In genomic region chr2:237877576-237878307, GRCh38 we compare ENCODE assay signal across 24 cellular contexts. TPM values are rescaled to one million over a fixed set of nuclear protein-coding genes. Genes with fewer than 3 reads are reported as not detected.
DNase-seq lines count a peak whose midpoint lies in the region; ATAC-seq and TF ChIP-seq lines count a peak whose summit lies in the region.
"Had no signal": no experiment of that assay in that cellular context is flagged by ENCODE, and none has a peak within 500 bp of the region (broad histone marks: within the 10 kb centered on the region; RNA-seq: fewer than 3 reads in every experiment).

No MANE protein-coding gene starts in this region.

- no peaks in the 10 kb centered on the region for H3K36me3 Mint-ChIP-seq in natural killer cell
- H3K36me3 Mint-ChIP-seq in natural killer cell treated with Interleukin-12 subunit alpha and Interleukin-12 subunit beta and Interleukin-15 and Interleukin-18, amount 100 ng/mL, for 72 hours = no peaks in the 10 kb centered on the region
- H3K36me3 Mint-ChIP-seq: activated naive CD8-positive, alpha-beta T cell treated with anti-CD3 and anti-CD28 coated beads for 36 hours had no signal

- H3K4me1 ChIP-seq in esophagus muscularis mucosa (peaks cover 46 to 80% (median 68%) of the 10 kb centered on the region in 4 donors), vagina (peaks cover 38% of the 10 kb centered on the region), esophagus squamous epithelium (peaks cover 0 to 39% (median 25%) of the 10 kb centered on the region in 3 donors)

- TF ChIP-seq EP300 in esophagus muscularis mucosa (IDR thresholded peaks at IDR 0.05) = no peak

- H3K4me3 Mint-ChIP-seq in natural killer cell = no peak overlapping the region
- H3K4me3 Mint-ChIP-seq in natural killer cell treated with Interleukin-12 subunit alpha and Interleukin-12 subunit beta and Interleukin-15 and Interleukin-18, amount 100 ng/mL, for 72 hours = no peak overlapping the region
- H3K4me3 Mint-ChIP-seq: activated CD4-positive, alpha-beta T cell treated with anti-CD3 and anti-CD28 coated beads, Interleukin-2, amount 10 ng/mL, durations not matched to agents 24 days and 14 days; activated naive CD8-positive, alpha-beta T cell treated with anti-CD3 and anti-CD28 coated beads for 36 hours; activated T-helper 17 cell treated with anti-CD3 and anti-CD28 coated beads, Interleukin-2, amount 50 U/mL, for 72 hours; stimulated activated naive CD8-positive, alpha-beta T cell treated with anti-CD3 and anti-CD28 coated beads, Interleukin-15, Interleukin-2, amounts not matched to agents 100 ng/mL and 50 ng/mL, for 24 hours; T-helper 17 cell had no signal

- H3K9me3 ChIP-seq in esophagus muscularis mucosa (no peaks in the 10 kb centered on the region), vagina (no peaks in the 10 kb centered on the region), esophagus squamous epithelium (no peaks in the 10 kb centered on the region)
- H3K9me3 ChIP-seq: Peyer's patch, psoas muscle had no signal

- no peak for TF ChIP-seq POLR2A in esophagus muscularis mucosa (IDR thresholded peaks at IDR 0.05; ENCODE audit: low read depth)
- TF ChIP-seq POLR2A in vagina (IDR thresholded peaks at IDR 0.05) = no peak
- no peak for TF ChIP-seq POLR2A in esophagus squamous epithelium (IDR thresholded peaks at IDR 0.05)

- intact Hi-C loops in natural killer cell (cut with micrococcal nuclease) (no loop called here), esophagus muscularis mucosa (cut with DNase I) (no loop called here), posterior vena cava (cut with DNase I) (no loop called here), vagina (cut with DNase I) (no loop called here), esophagus squamous epithelium (cut with DNase I) (no loop called here)

- WGBS in esophagus muscularis mucosa = 94% methylated on average over 7 of the region's 25 CpGs
- WGBS in esophagus squamous epithelium, 2 donors = 96% methylated on average over 7 of the region's 25 CpGs; no CpG with 5 or more reads in 1 of the 2 donors

- no peak overlapping the region for H3K27ac Mint-ChIP-seq in natural killer cell
- H3K27ac Mint-ChIP-seq in natural killer cell treated with Interleukin-12 subunit alpha and Interleukin-12 subunit beta and Interleukin-15 and Interleukin-18, amount 100 ng/mL, for 72 hours = no peak overlapping the region
- H3K27ac Mint-ChIP-seq: activated CD4-positive, alpha-beta T cell treated with anti-CD3 and anti-CD28 coated beads, Interleukin-2, amount 10 ng/mL, durations not matched to agents 24 days and 14 days; activated naive CD8-positive, alpha-beta T cell treated with anti-CD3 and anti-CD28 coated beads for 36 hours; activated T-helper 17 cell treated with anti-CD3 and anti-CD28 coated beads, Interleukin-2, amount 50 U/mL, for 72 hours; stimulated activated naive CD8-positive, alpha-beta T cell treated with anti-CD3 and anti-CD28 coated beads, Interleukin-15, Interleukin-2, amounts not matched to agents 100 ng/mL and 50 ng/mL, for 24 hours; T-helper 17 cell had no signal

- H3K27me3 ChIP-seq in esophagus muscularis mucosa (no peaks in the 10 kb centered on the region), vagina (no peaks in the 10 kb centered on the region), esophagus squamous epithelium (peaks cover 0 to 6% (median 0%) of the 10 kb centered on the region in 4 donors)
- H3K27me3 ChIP-seq: Peyer's patch had no signal

- H3K36me3 ChIP-seq in esophagus muscularis mucosa = peaks cover 0 to 8% (median 8%) of the 10 kb centered on the region in 4 donors
- H3K36me3 ChIP-seq in vagina = no peaks in the 10 kb centered on the region
- no peaks in the 10 kb centered on the region for H3K36me3 ChIP-seq in esophagus squamous epithelium
- H3K36me3 ChIP-seq: Peyer's patch had no signal

- no peaks in the 10 kb centered on the region for H3K27me3 Mint-ChIP-seq in natural killer cell (ENCODE audit: low read depth in 2 of 2)
- H3K27me3 Mint-ChIP-seq in natural killer cell treated with Interleukin-12 subunit alpha and Interleukin-12 subunit beta and Interleukin-15 and Interleukin-18, amount 100 ng/mL, for 72 hours = no peaks in the 10 kb centered on the region
- H3K27me3 Mint-ChIP-seq: activated CD4-positive, alpha-beta T cell treated with anti-CD3 and anti-CD28 coated beads, Interleukin-2, amount 10 ng/mL, durations not matched to agents 24 days and 14 days; stimulated activated naive CD8-positive, alpha-beta T cell treated with anti-CD3 and anti-CD28 coated beads, Interleukin-15, Interleukin-2, amounts not matched to agents 100 ng/mL and 50 ng/mL, for 24 hours had no signal

- no peak overlapping the region for H3K4me3 ChIP-seq in esophagus muscularis mucosa
- H3K4me3 ChIP-seq in vagina = no peak overlapping the region
- no peak overlapping the region for H3K4me3 ChIP-seq in esophagus squamous epithelium
- H3K4me3 ChIP-seq: Peyer's patch, psoas muscle, smooth muscle cell had no signal

- ATAC-seq in natural killer cell = no peak
- ATAC-seq in natural killer cell treated with Interleukin-12 subunit alpha and Interleukin-12 subunit beta and Interleukin-15 and Interleukin-18, amount 100 ng/mL, for 72 hours = no peak
- ATAC-seq: activated T-helper 17 cell treated with anti-CD3 and anti-CD28 coated beads, Interleukin-2, amount 50 U/mL, for 72 hours; left colon; T-helper 17 cell had no signal

- H3K9me3 Mint-ChIP-seq in natural killer cell = no peaks in the 10 kb centered on the region
- H3K9me3 Mint-ChIP-seq in natural killer cell treated with Interleukin-12 subunit alpha and Interleukin-12 subunit beta and Interleukin-15 and Interleukin-18, amount 100 ng/mL, for 72 hours = no peaks in the 10 kb centered on the region
- H3K9me3 Mint-ChIP-seq: activated CD4-positive, alpha-beta T cell treated with anti-CD3 and anti-CD28 coated beads, Interleukin-2, amount 10 ng/mL, durations not matched to agents 24 days and 14 days; activated naive CD8-positive, alpha-beta T cell treated with anti-CD3 and anti-CD28 coated beads for 36 hours; activated T-helper 17 cell treated with anti-CD3 and anti-CD28 coated beads, Interleukin-2, amount 50 U/mL, for 72 hours; stimulated activated naive CD8-positive, alpha-beta T cell treated with anti-CD3 and anti-CD28 coated beads, Interleukin-15, Interleukin-2, amounts not matched to agents 100 ng/mL and 50 ng/mL, for 24 hours had no signal

- DNase-seq in natural killer cell (peak; percentile 9), esophagus muscularis mucosa (ENCODE audit: extremely low spot score) (no peak), posterior vena cava (ENCODE audit: low spot score) (peak; percentile 69), vagina (ENCODE audit: extremely low spot score in 2 of 2) (no peak), NCI-H2081 (lab: John Stamatoyannopoulos, UW) (no peak), 8988T (no peak), esophagus squamous epithelium (lab: John Stamatoyannopoulos, UW) (no peak)
- no peak for DNase-seq in natural killer cell treated with Interleukin-12 subunit alpha and Interleukin-12 subunit beta and Interleukin-15 and Interleukin-18, amount 100 ng/mL, for 72 hours (ENCODE audit: low spot score)
- DNase-seq: activated CD4-positive, alpha-beta T cell treated with anti-CD3 and anti-CD28 coated beads, Interleukin-2, amount 10 ng/mL, durations not matched to agents 24 days and 14 days; activated naive CD8-positive, alpha-beta T cell treated with anti-CD3 and anti-CD28 coated beads for 36 hours; C1 segment of cervical spinal cord; midbrain; NCI-H1092 treated with DMSO at 0.1 percent for 48 hours; NCI-H2029; NCI-H446 treated with DMSO at 0.1 percent for 48 hours; NK-92 treated with Interleukin-12 subunit alpha and Interleukin-12 subunit beta, amount 100 ng/mL, for 24 hours; stimulated activated CD4-positive, alpha-beta T cell treated with anti-CD3 and anti-CD28 coated beads, Interleukin-4, amount 100 ng/mL, for 1 hour; T-helper 17 cell had no signal

- no peak for TF ChIP-seq CTCF in natural killer cell (IDR thresholded peaks at IDR 0.05)
- no peak for TF ChIP-seq CTCF in esophagus muscularis mucosa (IDR thresholded peaks at IDR 0.05)
- no peak for TF ChIP-seq CTCF in vagina (IDR thresholded peaks at IDR 0.05)
- TF ChIP-seq CTCF in esophagus squamous epithelium (IDR thresholded peaks at IDR 0.05) = no peak

- H3K27ac ChIP-seq in esophagus muscularis mucosa (replicated peaks in 1 of 4) (peak overlapping the region; percentile 82 to 95 (median 93)), vagina (peak overlapping the region; percentile 54), esophagus squamous epithelium (peak overlapping the region in 1 of 4 donors; percentile 6)
- H3K27ac ChIP-seq: psoas muscle had no signal

- H3K4me1 Mint-ChIP-seq in natural killer cell = peaks cover 0 to 10% of the 10 kb centered on the region in 2 donors
- peaks cover 0 to 6% of the 10 kb centered on the region in 2 donors for H3K4me1 Mint-ChIP-seq in natural killer cell treated with Interleukin-12 subunit alpha and Interleukin-12 subunit beta and Interleukin-15 and Interleukin-18, amount 100 ng/mL, for 72 hours (ENCODE audit: low read depth in 2 of 2)
- H3K4me1 Mint-ChIP-seq: activated T-helper 17 cell treated with anti-CD3 and anti-CD28 coated beads, Interleukin-2, amount 50 U/mL, for 72 hours had no signal

RNA-seq across cellular contexts. Expression of gene RAMP1, which starts 18.3 kb away (rescaled TPM):
- total RNA-seq in natural killer cell = 10 to 100 TPM in 1 of 3 donors, 1 to 10 TPM in 2; 3.9 to 11.0 (median 4.9) TPM
- 1 to 10 TPM; 1.5 to 7.4 TPM for total RNA-seq in natural killer cell treated with Interleukin-12 subunit alpha and Interleukin-12 subunit beta and Interleukin-15 and Interleukin-18, amount 100 ng/mL, for 72 hours
- total RNA-seq in esophagus muscularis mucosa = 100 to 1,000 TPM; 172 to 287 (median 231) TPM
- total RNA-seq in posterior vena cava = 100 to 1,000 TPM; 114 to 116 TPM
- 120 TPM for total RNA-seq in vagina
- total RNA-seq in esophagus squamous epithelium = 10 to 100 TPM in 1 of 4 donors, 1 to 10 TPM in 2, under 1 TPM in 1; 0.76 to 11.3 (median 4.0) TPM

Comparison
In these comparisons a context has a peak if more than half of its experiments do, and no peak if none do; other contexts are left out.
1. DNase-seq: peak in natural killer cell (single experiment) and posterior vena cava (single experiment); none in natural killer cell treated with Interleukin-12 subunit alpha and Interleukin-12 subunit beta and Interleukin-15 and Interleukin-18, amount 100 ng/mL, for 72 hours (single experiment), esophagus muscularis mucosa (single experiment), vagina (0 of 2), NCI-H2081 (0 of 2), 8988T (single experiment) and esophagus squamous epithelium (single experiment).